Comparison of ENCODE assay signal across 20 cellular contexts in the genomic region with DNA sequence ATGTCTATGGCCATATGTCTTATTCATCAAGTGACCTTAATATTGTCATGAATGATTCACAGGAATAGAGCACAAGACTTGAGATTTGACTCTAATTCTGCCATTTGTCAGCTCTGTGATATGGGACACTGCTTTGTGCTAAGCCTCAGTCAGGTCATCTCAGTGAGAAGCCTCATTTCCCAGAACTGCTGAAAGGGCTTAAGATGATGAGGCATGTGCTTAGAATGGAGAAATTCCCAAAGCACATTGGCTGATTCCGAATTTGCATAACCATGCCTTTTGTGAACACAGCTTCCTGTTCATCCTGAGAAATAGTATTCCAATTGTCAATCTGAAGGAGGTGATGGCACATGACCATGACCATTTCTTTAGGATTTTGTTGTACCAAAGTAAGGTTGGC.
DNase-seq lines count a peak whose midpoint lies in the region; FAIRE-seq and TF ChIP-seq lines count a peak whose summit lies in the region.
"Had no signal": no experiment of that assay in that cellular context is flagged by ENCODE, and none has a peak within 500 bp of the region (broad histone marks: within the 10 kb centered on the region; RNA-seq: fewer than 3 reads in every experiment).

No MANE protein-coding gene starts in this region.

- intact Hi-C loops in posterior vena cava (cut with DNase I): no loop called here

- H2AFZ ChIP-seq in keratinocyte (ENCODE audit: control insufficient read depth, low read length) (no peak overlapping the region), osteoblast (ENCODE audit: low read length) (no peak overlapping the region)

- no peak overlapping the region for H3K4me3 ChIP-seq in WERI-Rb-1 (ENCODE audit: low read depth, low read length)
- no peak overlapping the region for H3K4me3 ChIP-seq in keratinocyte (ENCODE audit: control insufficient read depth in 2 of 3, extremely low read depth in 1 of 3, insufficient read depth in 2 of 3, low read depth in 1 of 3, low read length in 3 of 3)
- H3K4me3 ChIP-seq in osteoblast (ENCODE audit: insufficient read depth, low read length): no peak overlapping the region
- H3K4me3 ChIP-seq: HAP-1 had no signal

- H3K9me3 ChIP-seq in WERI-Rb-1 (ENCODE audit: severe bottlenecking) (peaks cover 6% of the 10 kb centered on the region), keratinocyte (ENCODE audit: control insufficient read depth, low read depth, low read length) (no peaks in the 10 kb centered on the region), osteoblast (ENCODE audit: low read depth, low read length) (no peaks in the 10 kb centered on the region)
- H3K9me3 ChIP-seq: HAP-1 had no signal

- H3K9me1 ChIP-seq in keratinocyte (ENCODE audit: control insufficient read depth, extremely low read depth, insufficient read depth, low read length): no peaks in the 10 kb centered on the region

- dilution Hi-C loops in keratinocyte (cut with MboI; ENCODE audit: extremely low pct_ligation_motif_present, low sequenced_read_pairs): no loop called here

- DNase-seq in DMS 273 (lab: John Stamatoyannopoulos, UW; ENCODE audit: unreplicated experiment) (peak; percentile 85), NCI-H524 treated with DMSO at 0.1 percent for 48 hours (lab: John Stamatoyannopoulos, UW) (peak; percentile 72), WERI-Rb-1 (peak; percentile 63), keratinocyte (ENCODE audit: low read depth, low spot score) (no peak), posterior vena cava (ENCODE audit: low spot score) (no peak), DMS153 treated with DMSO at 0.1 percent for 48 hours (lab: John Stamatoyannopoulos, UW; ENCODE audit: unreplicated experiment) (no peak), osteoblast (ENCODE audit: insufficient read length, low spot score, missing footprints) (no peak), islet precursor cell (no peak)
- DNase-seq: C1 segment of cervical spinal cord; Calu3; CD4-positive, alpha-beta T cell; DMS153; DND-41; GDM1 had no signal

- H3K9ac ChIP-seq in keratinocyte (ENCODE audit: control insufficient read depth, extremely low read depth, insufficient read depth, low read length): no peak overlapping the region

- H3K4me2 ChIP-seq in keratinocyte (ENCODE audit: control insufficient read depth, extremely low read depth, insufficient read depth, low read depth, low read length): no peak overlapping the region
- no peak overlapping the region for H3K4me2 ChIP-seq in osteoblast (ENCODE audit: insufficient read depth, low read length)

- H3K27ac ChIP-seq in WERI-Rb-1: peak overlapping the region; percentile 56
- no peak overlapping the region for H3K27ac ChIP-seq in keratinocyte (ENCODE audit: control insufficient read depth, insufficient read depth, low read length)
- no peak overlapping the region for H3K27ac ChIP-seq in osteoblast (ENCODE audit: low read depth, low read length)

- no peaks in the 10 kb centered on the region for H3K79me2 ChIP-seq in keratinocyte (ENCODE audit: control insufficient read depth, insufficient read depth, low read length)
- H3K79me2 ChIP-seq in osteoblast (ENCODE audit: insufficient read depth, low read length): no peaks in the 10 kb centered on the region

- H4K20me1 ChIP-seq in keratinocyte (ENCODE audit: control insufficient read depth, extremely low read depth, insufficient read depth, low read length): no peaks in the 10 kb centered on the region
- no peaks in the 10 kb centered on the region for H4K20me1 ChIP-seq in osteoblast (ENCODE audit: insufficient read depth, low read length)

- no peak for TF ChIP-seq CTCF in WERI-Rb-1 (IDR thresholded peaks at IDR 0.05; ENCODE audit: low read depth, low read length)
- TF ChIP-seq CTCF in keratinocyte (optimal IDR thresholded peaks at IDR 0.05 in 1 of 3, IDR thresholded peaks at IDR 0.05 in 1 of 3, conservative IDR thresholded peaks at IDR 0.05 in 1 of 3; ENCODE audit: extremely low read depth in 1 of 3, insufficient read depth in 2 of 3, low read length in 3 of 3): no peak
- TF ChIP-seq CTCF in osteoblast (IDR thresholded peaks at IDR 0.05; ENCODE audit: extremely low read depth, low read depth, low read length): no peak

- H3K36me3 ChIP-seq in WERI-Rb-1 (no peaks in the 10 kb centered on the region), keratinocyte (ENCODE audit: control insufficient read depth in 2 of 2, extremely low read depth in 1 of 2, insufficient read depth in 2 of 2, low read length in 2 of 2) (no peaks in the 10 kb centered on the region), osteoblast (ENCODE audit: insufficient read depth, low read length) (no peaks in the 10 kb centered on the region)
- H3K36me3 ChIP-seq: HAP-1 had no signal

- H3K27me3 ChIP-seq in WERI-Rb-1 (ENCODE audit: insufficient read depth, low read depth, severe bottlenecking) (no peaks in the 10 kb centered on the region), keratinocyte (ENCODE audit: control insufficient read depth, extremely low read depth, insufficient read depth, low read length) (no peaks in the 10 kb centered on the region), osteoblast (ENCODE audit: insufficient read depth, low read length) (peaks cover 7% of the 10 kb centered on the region)

- H3K4me1 ChIP-seq in keratinocyte (ENCODE audit: control insufficient read depth, extremely low read depth, insufficient read depth, low read length) (peaks cover 27% of the 10 kb centered on the region), osteoblast (ENCODE audit: insufficient read depth, low read length) (peaks cover 4% of the 10 kb centered on the region)
- H3K4me1 ChIP-seq: HAP-1 had no signal

- FAIRE-seq in keratinocyte (lab: Jason Lieb, UNC): peak; percentile 81
- FAIRE-seq: GM12892, GM19239, H1, HepG2, HTR-8/SVneo had no signal

Comparison
In these comparisons a context has a peak if more than half of its experiments do, and no peak if none do; other contexts are left out.
1. DNase-seq: peak in DMS 273 (single experiment), NCI-H524 treated with DMSO at 0.1 percent for 48 hours (single experiment) and WERI-Rb-1 (single experiment); none in keratinocyte (single experiment), posterior vena cava (single experiment), DMS153 treated with DMSO at 0.1 percent for 48 hours (single experiment), osteoblast (single experiment) and islet precursor cell (single experiment).